Comparison of ENCODE assay signal across 8 cellular contexts in genomic region chr5:112757468-112758208, GRCh38. TPM values are rescaled to one million over a fixed set of nuclear protein-coding genes. Genes with fewer than 3 reads are reported as not detected.
DNase-seq lines count a peak whose midpoint lies in the region; ATAC-seq, FAIRE-seq and TF ChIP-seq lines count a peak whose summit lies in the region.

No MANE protein-coding gene starts in this region.

- in situ Hi-C loops in HepG2 (cut with HindIII; ENCODE audit: extremely low pct_ligation_motif_present, low pct_unique_long_range_greater_than_20kb): loop anchor here (5.0 kb wide), 1 partner anchor 205 kb away; no protein-coding TSS in a partner anchor

- 0 out of 2 replicates have a peak, but pooled peaks have one; percentile 36 for TF ChIP-seq RAD21 in HepG2 (CRISPR knock-in tag; IDR thresholded peaks at IDR 0.05)

- TF ChIP-seq CTCF in OCI-LY3 (IDR thresholded peaks at IDR 0.05; ENCODE audit: low read depth, low read length) (peak; percentile 64), chondrocyte (IDR thresholded peaks at IDR 0.05) (peak; percentile 96), HepG2 (CRISPR knock-in tag; IDR thresholded peaks at IDR 0.05) (peak; percentile 72), tibial nerve (IDR thresholded peaks at IDR 0.05) (peak; percentile 66 to 85 (median 75))

- DNase-seq in Daoy (ENCODE audit: low read depth): peak; percentile 34
- no peak for DNase-seq in chondrocyte (ENCODE audit: low spot score)
- peak; percentile 61 for DNase-seq in HepG2 (ENCODE audit: low spot score)
- DNase-seq in tibial nerve (ENCODE audit: low spot score in 2 of 2): peak in 1 of 2 donors; percentile 28
- no peak for DNase-seq in activated CD4-positive, alpha-beta T cell treated with anti-CD3 and anti-CD28 coated beads, Interleukin-2, amount 50 U/mL, for 4 hours

- H3K36me3 ChIP-seq in OCI-LY3 (replicated peaks; ENCODE audit: low read depth, low read length): no peaks in the 10 kb centered on the region
- H3K36me3 ChIP-seq in HepG2 (replicated peaks in 1 of 2; ENCODE audit: control insufficient read depth in 1 of 2, insufficient read depth in 2 of 2, low read length in 2 of 2): peaks cover 0 to 3% of the 10 kb centered on the region in 2 experiments; a peak in 2 of 5 replicates
- H3K36me3 ChIP-seq in tibial nerve: peaks cover 0 to 22% (median 0%) of the 10 kb centered on the region in 3 donors

- H3K4me1 Mint-ChIP-seq in chondrocyte (ENCODE audit: low read depth): peaks cover 17% of the 10 kb centered on the region

- no peak overlapping the region for H3K4me3 Mint-ChIP-seq in chondrocyte (ENCODE audit: unreplicated experiment)

- TF ChIP-seq EP300 in HepG2 (IDR thresholded peaks at IDR 0.05; ENCODE audit: low read depth in 2 of 2, low read length in 2 of 2) (no peak), HepG2 (CRISPR knock-in tag; IDR thresholded peaks at IDR 0.05; ENCODE audit: borderline replicate concordance) (no peak), tibial nerve (IDR thresholded peaks at IDR 0.05) (no peak)

- ATAC-seq in GM21381 (IDR thresholded peaks at IDR 0.05; ENCODE audit: unreplicated experiment) (peak; percentile 91), HG03575 (IDR thresholded peaks at IDR 0.05; ENCODE audit: extremely low read depth, insufficient number of reproducible peaks, low FRiP score, unreplicated experiment) (peak; percentile 78), HepG2 (peak; percentile 85)

- H3K9ac ChIP-seq in OCI-LY3 (ENCODE audit: low read length) (no peak overlapping the region), HepG2 (ENCODE audit: insufficient read depth, low read depth, low read length) (no peak overlapping the region)

- no peak overlapping the region for H2AFZ ChIP-seq in OCI-LY3 (ENCODE audit: low read depth, low read length)
- H2AFZ ChIP-seq in HepG2 (ENCODE audit: low read length): no peak overlapping the region

- H3K9me3 Mint-ChIP-seq in chondrocyte (ENCODE audit: low read depth): no peaks in the 10 kb centered on the region

- H3K4me1 ChIP-seq in OCI-LY3 (ENCODE audit: low read length): no peaks in the 10 kb centered on the region
- H3K4me1 ChIP-seq in HepG2 (ENCODE audit: insufficient read depth, low read length): no peaks in the 10 kb centered on the region
- peaks cover 0 to 26% (median 0%) of the 10 kb centered on the region in 4 donors for H3K4me1 ChIP-seq in tibial nerve

- H3K27me3 Mint-ChIP-seq in chondrocyte (ENCODE audit: low read depth): no peaks in the 10 kb centered on the region

- peak overlapping the region; percentile 59 for H3K27ac Mint-ChIP-seq in chondrocyte (ENCODE audit: unreplicated experiment)

- intact Hi-C loops in HepG2 (cut with micrococcal nuclease; ENCODE audit: unreplicated experiment): loop anchor here (1.0 to 5.0 kb wide), 3 partner anchors 50 to 206 kb away; no protein-coding TSS in a partner anchor

- H3K27ac ChIP-seq in OCI-LY3 (ENCODE audit: low read length): no peak overlapping the region
- no peak overlapping the region for H3K27ac ChIP-seq in HepG2 (ENCODE audit: extremely low read length, insufficient read depth, low read length)
- H3K27ac ChIP-seq in tibial nerve: peak overlapping the region in 1 of 4 donors; percentile 47

- H3K4me2 ChIP-seq in OCI-LY3 (ENCODE audit: low read length) (no peak overlapping the region), HepG2 (ENCODE audit: low read depth, low read length) (no peak overlapping the region)

- H4K20me1 ChIP-seq in OCI-LY3 (ENCODE audit: insufficient read depth, low read length) (no peaks in the 10 kb centered on the region), HepG2 (ENCODE audit: insufficient read depth, low read length) (no peaks in the 10 kb centered on the region)

- H3K4me3 ChIP-seq in OCI-LY3 (ENCODE audit: low read length) (no peak overlapping the region), HepG2 (replicated peaks in 1 of 3; ENCODE audit: insufficient read depth in 1 of 3, low read depth in 2 of 3, low read length in 3 of 3) (no peak overlapping the region), tibial nerve (no peak overlapping the region)

- no TSS peak for BruUV-seq in HepG2 (replicated peaks; lab: Mats Ljungman, UMichigan)

- 62% methylated on average over 3 of the region's 3 CpGs for WGBS in HepG2 (ENCODE audit: low lambda C conversion rate)
- 37 to 49% methylated on average over 3 of the region's 3 CpGs for WGBS in tibial nerve, 2 donors

- H3K9me3 ChIP-seq in OCI-LY3 (ENCODE audit: insufficient read depth, low read length): no peaks in the 10 kb centered on the region
- no peaks in the 10 kb centered on the region for H3K9me3 ChIP-seq in HepG2 (ENCODE audit: low read length)
- H3K9me3 ChIP-seq in tibial nerve: no peaks in the 10 kb centered on the region

- TF ChIP-seq POLR2A in HepG2 (IDR thresholded peaks at IDR 0.05; ENCODE audit: insufficient read depth in 1 of 2, low read depth in 2 of 2, low read length in 2 of 2) (no peak), tibial nerve (IDR thresholded peaks at IDR 0.05) (no peak)

- peak; percentile 69 for FAIRE-seq in HepG2 (lab: Jason Lieb, UNC)

- H3K27me3 ChIP-seq in OCI-LY3 (ENCODE audit: low read depth, low read length): no peaks in the 10 kb centered on the region
- no peaks in the 10 kb centered on the region for H3K27me3 ChIP-seq in HepG2 (ENCODE audit: control insufficient read depth in 1 of 2, insufficient read depth in 2 of 2, low read length in 2 of 2)
- no peaks in the 10 kb centered on the region for H3K27me3 ChIP-seq in tibial nerve

- H3K79me2 ChIP-seq in OCI-LY3 (ENCODE audit: low read length) (no peaks in the 10 kb centered on the region), HepG2 (ENCODE audit: insufficient read depth, low read length) (no peaks in the 10 kb centered on the region)

- POLR2A ChIA-PET in HepG2 (lab: Yijun Ruan, JAX): no interaction called here

- H3K36me3 Mint-ChIP-seq in chondrocyte (ENCODE audit: low read depth): no peaks in the 10 kb centered on the region

- CTCF ChIA-PET in HepG2 (lab: Yijun Ruan, JAX; ENCODE audit: low intra/inter-chr PET ratio, low total read pairs): interaction anchor here (1.2 to 3.2 kb wide), 3 partner anchors 65 to 206 kb away, joined by 3 to 20 read pairs (median 19); partner anchors contain the start of gene REEP5

TF ChIP-seq in HepG2, 621 proteins besides CTCF, POLR2A, EP300 and RAD21:
- TF ChIP-seq ZNF121 (CRISPR knock-in tag; IDR thresholded peaks at IDR 0.05) (0 out of 2 replicates have a peak, but pooled peaks have one; percentile 18), SMC3 (IDR thresholded peaks at IDR 0.05; ENCODE audit: low read length) (peak; percentile 64), STAG1 (CRISPR knock-in tag; IDR thresholded peaks at IDR 0.05) (peak; percentile 77), ERF (CRISPR knock-in tag; IDR thresholded peaks at IDR 0.05) (no peak)

RNA-seq across cellular contexts. Expression of gene APC, which starts 20.0 kb away (rescaled TPM):
- 24.2 and 31.8 TPM in 2 replicates for total RNA-seq in Daoy (2014; rRNA removed; shearing (Covaris generic))
- total RNA-seq in chondrocyte (43.9 to 48.7 TPM (median 46.8 TPM) in 3 replicates), HepG2 (2016; rRNA removed; fragmentation: Illumina TruSeq; extraction: Trizol) (19.0 and 19.4 TPM in 2 replicates), tibial nerve (10 to 100 TPM; 70.4 to 91.9 (median 83.1) TPM)
- total RNA-seq in HepG2 (2016; cell fraction: cytosol; rRNA removed; fragmentation: Illumina TruSeq; extraction: Trizol; ENCODE audit: low read depth): 2.9 and 3.0 TPM in 2 replicates
- total RNA-seq in HepG2 (2016; cell fraction: insoluble cytoplasmic fraction; rRNA removed; fragmentation: Illumina TruSeq; extraction: Trizol): 16.4 and 19.4 TPM in 2 replicates
- total RNA-seq in HepG2 (2016; cell fraction: membrane; rRNA removed; fragmentation: Illumina TruSeq; extraction: Trizol): 5.4 and 6.4 TPM in 2 replicates
- 33.0 and 40.2 TPM in 2 replicates for total RNA-seq in HepG2 (2016; cell fraction: nucleus; rRNA removed; fragmentation: Illumina TruSeq; extraction: Trizol)
- polyA plus RNA-seq in HepG2 (2011; rRNA removed): 4.4 and 6.1 TPM in 2 replicates
- polyA plus RNA-seq in HepG2 (2011; cell fraction: cytosol; rRNA removed): 3.5 and 4.0 TPM in 2 replicates
- 11.3 and 11.7 TPM in 2 replicates for polyA plus RNA-seq in HepG2 (2011; cell fraction: nucleus; rRNA removed)
- polyA plus RNA-seq in HepG2 (2012): 5.5 and 6.1 TPM in 2 replicates
- polyA plus RNA-seq in HepG2 (2016; cell fraction: cytosol; fragmentation: Illumina TruSeq; extraction: Trizol; ENCODE audit: low read depth): 0.27 and 0.34 TPM in 2 replicates
- 4.7 and 5.2 TPM in 2 replicates for polyA plus RNA-seq in HepG2 (2016; cell fraction: insoluble cytoplasmic fraction; fragmentation: Illumina TruSeq; extraction: Trizol; ENCODE audit: low read depth)
- polyA plus RNA-seq in HepG2 (2016; cell fraction: membrane; fragmentation: Illumina TruSeq; extraction: Trizol; ENCODE audit: low read depth): 0.34 and 0.37 TPM in 2 replicates
- polyA plus RNA-seq in HepG2 (2016; cell fraction: nucleus; fragmentation: Illumina TruSeq; extraction: Trizol; ENCODE audit: insufficient read depth, low read depth): 13.3 and 13.6 TPM in 2 replicates
- 21.1 and 23.5 TPM in 2 replicates for polyA minus RNA-seq in HepG2 (2011; rRNA and poly(A)+ RNA removed; ENCODE audit: low replicate concordance)
- 15.0 and 16.6 TPM in 2 replicates for polyA minus RNA-seq in HepG2 (2011; cell fraction: cytosol; rRNA and poly(A)+ RNA removed)
- polyA minus RNA-seq in HepG2 (2011; cell fraction: nucleus; rRNA and poly(A)+ RNA removed): 84.2 and 87.0 TPM in 2 replicates

Comparison
In these comparisons a context has a peak if more than half of its experiments do, and no peak if none do; other contexts are left out.
1. DNase-seq: peak in Daoy (single experiment) and HepG2 (single experiment); none in chondrocyte (single experiment) and activated CD4-positive, alpha-beta T cell treated with anti-CD3 and anti-CD28 coated beads, Interleukin-2, amount 50 U/mL, for 4 hours (0 of 2).
2. Peak in every context shown above with its lines, with median percentiles within 50 percentile points of each other: ATAC-seq and CTCF ChIP-seq.